ENCODE assay signal across 33 cellular contexts in the genomic region with DNA sequence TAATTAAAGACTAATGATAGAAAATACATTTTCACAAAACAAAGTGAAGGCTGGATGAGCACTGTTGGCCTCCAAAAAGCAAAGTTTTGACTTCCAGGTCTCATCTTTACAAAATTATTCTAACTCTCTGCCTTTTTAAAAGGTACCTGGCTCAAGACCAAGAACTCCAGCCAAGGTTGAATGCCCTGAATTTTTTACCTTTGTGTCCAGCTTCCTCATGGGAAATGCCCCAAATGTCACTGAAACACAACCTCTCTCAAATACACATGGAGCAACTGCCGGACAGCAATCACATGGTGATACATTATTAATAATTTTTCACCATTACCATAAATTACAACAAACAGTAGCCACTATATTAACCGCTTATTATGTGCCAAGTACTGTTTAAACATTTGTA. TPM values are rescaled to one million over a fixed set of nuclear protein-coding genes. Genes with fewer than 3 reads are reported as not detected.
"Had no signal": no experiment of that assay in that cellular context is flagged by ENCODE, and none has a peak within 500 bp of the region (broad histone marks: within the 10 kb centered on the region; RNA-seq: fewer than 3 reads in every experiment).

No MANE protein-coding gene starts in this region.

- H3K27ac ChIP-seq: brain microvascular endothelial cell, PC-9, SJSA1 had no signal

- ATAC-seq: activated CD4-positive, CD25-positive, alpha-beta regulatory T cell treated with anti-CD3 and anti-CD28 coated beads, Interleukin-2, amount 50 U/mL, for 24 hours; activated naive CD8-positive, alpha-beta T cell treated with anti-CD3 and anti-CD28 coated beads, Interleukin-2, amount 50 U/mL, for 24 hours; WTC11 had no signal

- FAIRE-seq: TTC549 had no signal

- H3K9ac ChIP-seq: SK-N-SH had no signal

- H3K36me3 ChIP-seq: brain microvascular endothelial cell, MG63, SJSA1 had no signal

- DNase-seq: activated CD4-positive, alpha-beta memory T cell treated with anti-CD3 and anti-CD28 coated beads for 36 hours; activated CD4-positive, alpha-beta T cell treated with anti-CD3 and anti-CD28 coated beads for 4 hours; activated CD4-positive, alpha-beta T cell treated with anti-CD3 and anti-CD28 coated beads, Interleukin-2, amount 50 U/mL, for 1 hour; activated CD8-positive, alpha-beta memory T cell treated with anti-CD3 and anti-CD28 coated beads, Interleukin-2, amount 50 U/mL, for 48 hours; activated effector memory CD4-positive, alpha-beta T cell treated with Interleukin-2 at 50 U/mL for 16 hours; activated naive CD4-positive, alpha-beta T cell treated with anti-CD3 and anti-CD28 coated beads, Interleukin-2, amount 10 ng/mL, durations not matched to agents 7 days and 5 days; activated naive CD8-positive, alpha-beta T cell treated with anti-CD3 and anti-CD28 coated beads, Interleukin-2, amount 50 U/mL, for 24 hours; activated T-cell treated with anti-CD3 and anti-CD28 coated beads, Interleukin-2, amount 50 U/mL, for 48 hours; anterior cingulate cortex; brain microvascular endothelial cell; central memory CD4-positive, alpha-beta T cell; Kasumi-1; KG1; MG63; NCI-H1048; NCI-H1105 treated with DMSO at 0.1 percent for 48 hours; NCI-H1436 treated with DMSO at 0.1 percent for 48 hours; NCI-H1694 treated with DMSO at 0.1 percent for 48 hours; NCI-H2029; NCI-H2227 treated with DMSO at 0.1 percent for 48 hours; NCI-H446; NCI-H510A treated with DMSO at 0.1 percent for 48 hours; NCI-H526 treated with DMSO at 0.1 percent for 48 hours; NCI-H82; NK-92 treated with Interleukin-12 subunit alpha and Interleukin-12 subunit beta, amount 100 ng/mL, for 24 hours; PC-9; SHP77 treated with DMSO at 0.1 percent for 48 hours; SK-N-SH had no signal

- H3K4me3 ChIP-seq: MG63, PC-9, SJSA1 had no signal

- H3K27me3 ChIP-seq: brain microvascular endothelial cell, MG63, SJSA1 had no signal

- H3K4me1 ChIP-seq: SJSA1 had no signal

- H3K9me3 ChIP-seq: MG63, SJSA1, SK-N-SH had no signal

RNA-seq across cellular contexts. Expression of a gene that starts 32.2 kb away (rescaled TPM):
- total RNA-seq: activated CD4-positive, alpha-beta memory T cell treated with anti-CD3 and anti-CD28 coated beads for 36 hours; PC-9; RPMI7951; SJSA1 had no signal
